Comparison of ENCODE assay signal across 21 cellular contexts in the genomic region with DNA sequence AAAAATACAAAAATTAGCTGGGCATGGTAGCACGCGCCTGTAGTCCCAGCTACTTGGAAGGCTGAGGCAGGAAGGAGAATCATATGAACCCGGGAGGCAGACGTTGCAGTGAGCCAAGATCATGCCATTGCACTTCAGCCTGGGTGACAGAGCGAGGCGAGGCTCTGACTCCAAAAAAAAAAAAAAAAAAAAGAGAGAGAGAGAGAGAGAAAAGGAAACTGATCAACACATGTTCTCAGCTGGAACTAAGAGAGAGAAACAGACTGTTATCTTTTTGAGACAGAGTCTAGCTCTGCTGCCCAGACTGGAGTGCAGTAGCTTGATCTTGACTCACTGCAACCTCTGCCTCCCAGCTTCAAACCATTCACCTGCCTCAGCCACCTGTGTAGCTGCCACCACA.
A peak's percentile ranks its signal among the peaks of the same experiment; 100 is the strongest.
DNase-seq lines count a peak whose midpoint lies in the region; ATAC-seq and TF ChIP-seq lines count a peak whose summit lies in the region.
"Had no signal": no experiment of that assay in that cellular context is flagged by ENCODE, and none has a peak within 500 bp of the region (broad histone marks: within the 10 kb centered on the region; RNA-seq: fewer than 3 reads in every experiment).

No MANE protein-coding gene starts in this region.

- H3K9me3 ChIP-seq in heart left ventricle (no peaks in the 10 kb centered on the region), left ventricle myocardium inferior (replicated peaks) (no peaks in the 10 kb centered on the region), thyroid gland (no peaks in the 10 kb centered on the region), spleen (no peaks in the 10 kb centered on the region)
- H3K9me3 ChIP-seq: HAP-1, pancreas, right lobe of liver had no signal

- H3K9me3 Mint-ChIP-seq in activated naive CD8-positive, alpha-beta T cell treated with anti-CD3 and anti-CD28 coated beads for 36 hours = peaks cover 1% of the 10 kb centered on the region
- H3K9me3 Mint-ChIP-seq: IgD-negative memory B cell had no signal

- peak overlapping the region; percentile 80 for H3K27ac Mint-ChIP-seq in activated naive CD8-positive, alpha-beta T cell treated with anti-CD3 and anti-CD28 coated beads for 36 hours

- 55 to 59% (median 58%) methylated on average over 6 of the region's 6 CpGs for WGBS in heart left ventricle, 4 donors
- WGBS in thyroid gland, 2 donors = 45 to 48% methylated on average over 5 to 6 of the region's 6 CpGs
- 87 to 89% (median 88%) methylated on average over 6 of the region's 6 CpGs for WGBS in spleen, 5 donors

- intact Hi-C loops in heart left ventricle (cut with DNase I) (no loop called here), left ventricle myocardium inferior (cut with micrococcal nuclease) (no loop called here), thyroid gland (cut with DNase I) (no loop called here), spleen (cut with DNase I; ENCODE audit: low total_unique reads) (no loop called here)

- no peak overlapping the region for H3K4me3 Mint-ChIP-seq in activated naive CD8-positive, alpha-beta T cell treated with anti-CD3 and anti-CD28 coated beads for 36 hours
- H3K4me3 Mint-ChIP-seq: IgD-negative memory B cell had no signal

- peak in 3 of 4 donors; percentile 26 to 67 (median 46) for ATAC-seq in heart left ventricle
- ATAC-seq: right lobe of liver had no signal

- H3K4me1 Mint-ChIP-seq in activated naive CD8-positive, alpha-beta T cell treated with anti-CD3 and anti-CD28 coated beads for 36 hours = peaks cover 43% of the 10 kb centered on the region

- TF ChIP-seq POLR2A in heart left ventricle (IDR thresholded peaks at IDR 0.05) (no peak), thyroid gland (IDR thresholded peaks at IDR 0.05) (no peak), spleen (IDR thresholded peaks at IDR 0.05) (no peak)

- H3K27ac ChIP-seq in heart left ventricle = no peak overlapping the region
- H3K27ac ChIP-seq in left ventricle myocardium inferior (replicated peaks) = no peak overlapping the region
- peak overlapping the region; percentile 59 to 83 (median 83) for H3K27ac ChIP-seq in thyroid gland
- no peak overlapping the region for H3K27ac ChIP-seq in spleen
- H3K27ac ChIP-seq: C4-2B, right lobe of liver had no signal

- in situ Hi-C loops in GM13976 (cut with MboI; ENCODE audit: low sequenced_read_pairs, unreplicated experiment) = no loop called here

- TF ChIP-seq CTCF in heart left ventricle (IDR thresholded peaks at IDR 0.05) (no peak), left ventricle myocardium inferior (IDR thresholded peaks at IDR 0.05; ENCODE audit: borderline replicate concordance) (no peak), thyroid gland (IDR thresholded peaks at IDR 0.05) (no peak), spleen (IDR thresholded peaks at IDR 0.05 in 8 of 11, conservative IDR thresholded peaks at IDR 0.05 in 3 of 11) (no peak), GM13976 (IDR thresholded peaks at IDR 0.05; ENCODE audit: borderline replicate concordance, control extremely low read depth, extremely low read depth, insufficient read depth, missing control alignments) (no peak)

- H3K27me3 ChIP-seq in heart left ventricle (no peaks in the 10 kb centered on the region), left ventricle myocardium inferior (ENCODE audit: low read depth) (no peaks in the 10 kb centered on the region), thyroid gland (no peaks in the 10 kb centered on the region), spleen (replicated peaks in 1 of 7) (no peaks in the 10 kb centered on the region)
- H3K27me3 ChIP-seq: pancreas, right lobe of liver had no signal

- H3K4me3 ChIP-seq in heart left ventricle (no peak overlapping the region), left ventricle myocardium inferior (no peak overlapping the region), thyroid gland (replicated peaks in 1 of 3) (no peak overlapping the region), spleen (no peak overlapping the region)
- H3K4me3 ChIP-seq: HAP-1, pancreas, right lobe of liver had no signal

- H3K36me3 ChIP-seq in heart left ventricle (peaks cover 0 to 62% (median 23%) of the 10 kb centered on the region in 9 donors), left ventricle myocardium inferior (peaks cover 19% of the 10 kb centered on the region), thyroid gland (no peaks in the 10 kb centered on the region), spleen (peaks cover 0 to 84% (median 19%) of the 10 kb centered on the region in 6 donors)
- H3K36me3 ChIP-seq: pancreas had no signal

- DNase-seq in heart left ventricle (no peak), left ventricle myocardium inferior (no peak), kidney tubule cell (ENCODE audit: low spot score) (peak; percentile 61), thyroid gland (peak; percentile 46 to 76), spleen (no peak), GM13976 (ENCODE audit: low spot score) (no peak), germinal center (ENCODE audit: low spot score) (no peak)
- DNase-seq in activated naive CD8-positive, alpha-beta T cell treated with anti-CD3 and anti-CD28 coated beads for 36 hours = no peak
- DNase-seq: aorta, cerebellar nuclear complex, kidney glomerular epithelial cell, NCI-H1417 treated with DMSO at 0.1 percent for 48 hours, NCI-H2107, NCI-H524, pancreas, right lobe of liver, substantia nigra, T-helper 2 cell had no signal

- peaks cover 28% of the 10 kb centered on the region for H3K36me3 Mint-ChIP-seq in activated naive CD8-positive, alpha-beta T cell treated with anti-CD3 and anti-CD28 coated beads for 36 hours
- H3K36me3 Mint-ChIP-seq: IgD-negative memory B cell had no signal

- no peaks in the 10 kb centered on the region for H3K27me3 Mint-ChIP-seq in activated naive CD8-positive, alpha-beta T cell treated with anti-CD3 and anti-CD28 coated beads for 36 hours
- H3K27me3 Mint-ChIP-seq: IgD-negative memory B cell had no signal

- peaks cover 0 to 23% (median 9%) of the 10 kb centered on the region in 12 donors for H3K4me1 ChIP-seq in heart left ventricle
- H3K4me1 ChIP-seq in left ventricle myocardium inferior = peaks cover 27% of the 10 kb centered on the region
- H3K4me1 ChIP-seq in thyroid gland = peaks cover 45 to 50% of the 10 kb centered on the region in 2 donors
- peaks cover 0 to 37% (median 5%) of the 10 kb centered on the region in 6 donors for H3K4me1 ChIP-seq in spleen

Comparison
In these comparisons a context has a peak if more than half of its experiments do, and no peak if none do; other contexts are left out.
1. DNase-seq: peak in kidney tubule cell (single experiment) and thyroid gland (2 of 2); none in heart left ventricle (0 of 5), left ventricle myocardium inferior (single experiment), activated naive CD8-positive, alpha-beta T cell treated with anti-CD3 and anti-CD28 coated beads for 36 hours (single experiment), spleen (single experiment), GM13976 (single experiment) and germinal center (single experiment).
2. H3K27ac ChIP-seq: peak in thyroid gland (3 of 3); none in heart left ventricle (0 of 12), left ventricle myocardium inferior (single experiment) and spleen (0 of 8).